In the genomic region with DNA sequence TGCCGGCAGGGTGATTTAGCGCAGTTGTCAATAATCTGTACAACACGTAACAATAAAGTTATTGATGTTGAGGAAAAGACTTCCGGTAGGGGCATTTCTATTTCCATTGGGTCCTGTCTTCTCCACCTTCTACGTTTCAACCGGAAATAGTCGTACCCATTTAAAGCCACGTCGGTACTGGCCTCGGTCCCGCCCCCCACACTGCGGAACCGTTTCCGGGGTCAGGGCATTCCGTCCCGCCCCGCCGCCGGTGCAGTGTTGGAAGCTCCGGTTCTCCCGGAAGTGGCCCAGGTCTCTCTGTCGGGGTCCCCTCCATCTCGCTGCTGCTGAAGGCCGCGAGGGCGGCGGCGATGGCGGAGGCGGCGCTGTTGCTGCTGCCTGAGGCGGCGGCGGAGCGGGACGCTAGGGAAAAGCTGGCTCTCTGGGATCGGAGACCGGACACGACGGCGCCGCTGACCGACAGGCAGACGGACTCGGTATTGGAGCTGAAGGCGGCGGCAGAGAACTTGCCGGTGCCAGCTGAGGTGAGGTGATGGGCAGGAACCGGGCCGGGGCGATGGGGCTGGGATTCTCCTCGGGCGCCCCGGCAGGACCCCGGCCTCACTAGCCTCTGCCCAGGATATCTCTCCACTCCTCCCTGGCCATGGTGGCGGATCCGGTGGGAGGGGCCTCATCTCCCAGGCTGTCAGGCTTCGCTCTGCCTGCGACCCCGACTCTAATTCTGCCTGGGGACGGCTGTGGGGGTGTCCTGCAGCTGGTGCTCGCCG, we compare ENCODE assay signal across 8 cellular contexts. TPM values are rescaled to one million over a fixed set of nuclear protein-coding genes. Genes with fewer than 3 reads are reported as not detected.
DNase-seq lines count a peak whose midpoint lies in the region; ATAC-seq and TF ChIP-seq lines count a peak whose summit lies in the region.

A gene with protein sequence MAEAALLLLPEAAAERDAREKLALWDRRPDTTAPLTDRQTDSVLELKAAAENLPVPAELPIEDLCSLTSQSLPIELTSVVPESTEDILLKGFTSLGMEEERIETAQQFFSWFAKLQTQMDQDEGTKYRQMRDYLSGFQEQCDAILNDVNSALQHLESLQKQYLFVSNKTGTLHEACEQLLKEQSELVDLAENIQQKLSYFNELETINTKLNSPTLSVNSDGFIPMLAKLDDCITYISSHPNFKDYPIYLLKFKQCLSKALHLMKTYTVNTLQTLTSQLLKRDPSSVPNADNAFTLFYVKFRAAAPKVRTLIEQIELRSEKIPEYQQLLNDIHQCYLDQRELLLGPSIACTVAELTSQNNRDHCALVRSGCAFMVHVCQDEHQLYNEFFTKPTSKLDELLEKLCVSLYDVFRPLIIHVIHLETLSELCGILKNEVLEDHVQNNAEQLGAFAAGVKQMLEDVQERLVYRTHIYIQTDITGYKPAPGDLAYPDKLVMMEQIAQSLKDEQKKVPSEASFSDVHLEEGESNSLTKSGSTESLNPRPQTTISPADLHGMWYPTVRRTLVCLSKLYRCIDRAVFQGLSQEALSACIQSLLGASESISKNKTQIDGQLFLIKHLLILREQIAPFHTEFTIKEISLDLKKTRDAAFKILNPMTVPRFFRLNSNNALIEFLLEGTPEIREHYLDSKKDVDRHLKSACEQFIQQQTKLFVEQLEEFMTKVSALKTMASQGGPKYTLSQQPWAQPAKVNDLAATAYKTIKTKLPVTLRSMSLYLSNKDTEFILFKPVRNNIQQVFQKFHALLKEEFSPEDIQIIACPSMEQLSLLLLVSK (plus strand): TSS at position 253 of the 767 bp plus-strand sequence. CDS start 98 bp downstream, at position 351.

- peak; percentile 45 for TF ChIP-seq CTCF in epithelial cell of proximal tubule (conservative IDR thresholded peaks at IDR 0.05; ENCODE audit: low read depth, low read length)

- no peaks in the 10 kb centered on the region for H3K27me3 Mint-ChIP-seq in activated T-cell treated with anti-CD3 and anti-CD28 coated beads, Interleukin-2, amount 50 U/mL, for 24 hours

- peak within 1 kb of the TSS; percentile 92 for H3K4me3 Mint-ChIP-seq in activated T-cell treated with anti-CD3 and anti-CD28 coated beads, Interleukin-2, amount 50 U/mL, for 24 hours

- H3K36me3 Mint-ChIP-seq in activated T-cell treated with anti-CD3 and anti-CD28 coated beads, Interleukin-2, amount 50 U/mL, for 24 hours (ENCODE audit: low read depth), result peaks cover 24% of the 10 kb centered on the region

- no peaks in the 10 kb centered on the region for H3K9me3 Mint-ChIP-seq in activated T-cell treated with anti-CD3 and anti-CD28 coated beads, Interleukin-2, amount 50 U/mL, for 24 hours

- ATAC-seq in GM21717 (IDR thresholded peaks at IDR 0.05; ENCODE audit: unreplicated experiment), result peak; percentile 90

- peaks cover 54% of the 10 kb centered on the region for H3K4me1 Mint-ChIP-seq in activated T-cell treated with anti-CD3 and anti-CD28 coated beads, Interleukin-2, amount 50 U/mL, for 24 hours (ENCODE audit: low read depth)

- peak within 1 kb of the TSS; percentile 94 for H3K27ac Mint-ChIP-seq in activated T-cell treated with anti-CD3 and anti-CD28 coated beads, Interleukin-2, amount 50 U/mL, for 24 hours

- DNase-seq in DMS53 treated with DMSO at 0.1 percent for 48 hours (lab: John Stamatoyannopoulos, UW; ENCODE audit: unreplicated experiment), result peak; percentile 95
- peak; percentile 97 for DNase-seq in KBM-7
- peak; percentile 95 for DNase-seq in activated T-cell treated with anti-CD3 and anti-CD28 coated beads, Interleukin-2, amount 50 U/mL, for 24 hours
- peak; percentile 93 for DNase-seq in epithelial cell of proximal tubule (ENCODE audit: low read depth)
- DNase-seq in mucosa of gallbladder (ENCODE audit: low spot score), result peak; percentile 95
- peak; percentile 84 to 89 for DNase-seq in stimulated activated CD8-positive, alpha-beta memory T cell treated with anti-CD3 and anti-CD28 coated beads, Interleukin-4, amount 100 ng/mL, for 4 hours (ENCODE audit: low read depth in 2 of 2, low spot score in 1 of 2)

- in situ Hi-C loops in KBM-7 (cut with MboI; ENCODE audit: low pct_unique_long_range_greater_than_20kb, low sequenced_read_pairs), result no loop called here

- H3K4me3 ChIP-seq in epithelial cell of proximal tubule (ENCODE audit: low read depth, low read length), result peak within 1 kb of the TSS; percentile 92

TF ChIP-seq in PFSK-1, 5 proteins besides CTCF, POLR2A, EP300 and RAD21:
- TF ChIP-seq, protein P1, sequence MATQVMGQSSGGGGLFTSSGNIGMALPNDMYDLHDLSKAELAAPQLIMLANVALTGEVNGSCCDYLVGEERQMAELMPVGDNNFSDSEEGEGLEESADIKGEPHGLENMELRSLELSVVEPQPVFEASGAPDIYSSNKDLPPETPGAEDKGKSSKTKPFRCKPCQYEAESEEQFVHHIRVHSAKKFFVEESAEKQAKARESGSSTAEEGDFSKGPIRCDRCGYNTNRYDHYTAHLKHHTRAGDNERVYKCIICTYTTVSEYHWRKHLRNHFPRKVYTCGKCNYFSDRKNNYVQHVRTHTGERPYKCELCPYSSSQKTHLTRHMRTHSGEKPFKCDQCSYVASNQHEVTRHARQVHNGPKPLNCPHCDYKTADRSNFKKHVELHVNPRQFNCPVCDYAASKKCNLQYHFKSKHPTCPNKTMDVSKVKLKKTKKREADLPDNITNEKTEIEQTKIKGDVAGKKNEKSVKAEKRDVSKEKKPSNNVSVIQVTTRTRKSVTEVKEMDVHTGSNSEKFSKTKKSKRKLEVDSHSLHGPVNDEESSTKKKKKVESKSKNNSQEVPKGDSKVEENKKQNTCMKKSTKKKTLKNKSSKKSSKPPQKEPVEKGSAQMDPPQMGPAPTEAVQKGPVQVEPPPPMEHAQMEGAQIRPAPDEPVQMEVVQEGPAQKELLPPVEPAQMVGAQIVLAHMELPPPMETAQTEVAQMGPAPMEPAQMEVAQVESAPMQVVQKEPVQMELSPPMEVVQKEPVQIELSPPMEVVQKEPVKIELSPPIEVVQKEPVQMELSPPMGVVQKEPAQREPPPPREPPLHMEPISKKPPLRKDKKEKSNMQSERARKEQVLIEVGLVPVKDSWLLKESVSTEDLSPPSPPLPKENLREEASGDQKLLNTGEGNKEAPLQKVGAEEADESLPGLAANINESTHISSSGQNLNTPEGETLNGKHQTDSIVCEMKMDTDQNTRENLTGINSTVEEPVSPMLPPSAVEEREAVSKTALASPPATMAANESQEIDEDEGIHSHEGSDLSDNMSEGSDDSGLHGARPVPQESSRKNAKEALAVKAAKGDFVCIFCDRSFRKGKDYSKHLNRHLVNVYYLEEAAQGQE (IDR thresholded peaks at IDR 0.05; ENCODE audit: insufficient read depth in 1 of 2, low read depth in 2 of 2, low read length in 2 of 2), result no peak
- peak; percentile 62 for TF ChIP-seq POLR2AphosphoS5 (IDR thresholded peaks at IDR 0.05; ENCODE audit: low read depth, low read length)
- TF ChIP-seq SIN3A (IDR thresholded peaks at IDR 0.05; ENCODE audit: borderline replicate concordance, insufficient read depth, low read length), result peak; percentile 71; the same call in 1 of the 2 replicates
TF ChIP-seq in PFSK-1: peak in this region for 2.

RNA-seq across cellular contexts. Expression of the gene that starts here (rescaled TPM):
- 6.4 TPM for polyA plus RNA-seq in PFSK-1 (2012; ENCODE audit: insufficient read length, low read depth)
- total RNA-seq in epithelial cell of proximal tubule (13.3 and 15.6 TPM in 2 replicates), mucosa of gallbladder (23.9 TPM)

Comparison
In these comparisons a context has a peak if more than half of its experiments do, and no peak if none do; other contexts are left out.
1. Peak in every context shown above with its lines: DNase-seq, ATAC-seq and H3K4me3 ChIP-seq.